Comparison of ENCODE assay signal across 1 cellular context in genomic region chr9:136623016-136623848, GRCh38.
TF ChIP-seq lines count a peak whose summit lies in the region.

No MANE protein-coding gene starts in this region.

TF ChIP-seq in H1, 55 proteins besides CTCF, POLR2A, EP300 and RAD21:
- TF ChIP-seq NANOG (IDR thresholded peaks at IDR 0.05; ENCODE audit: insufficient read depth, low read depth, low read length, poor library complexity, severe bottlenecking) (no peak), SP4 (IDR thresholded peaks at IDR 0.05; ENCODE audit: low read length) (no peak), NRF1 (IDR thresholded peaks at IDR 0.05; ENCODE audit: low read depth, low read length) (no peak), ASH2L (IDR thresholded peaks at IDR 0.05; ENCODE audit: low read length) (no peak)
